Comparison of ENCODE assay signal across 23 cellular contexts in the genomic region with DNA sequence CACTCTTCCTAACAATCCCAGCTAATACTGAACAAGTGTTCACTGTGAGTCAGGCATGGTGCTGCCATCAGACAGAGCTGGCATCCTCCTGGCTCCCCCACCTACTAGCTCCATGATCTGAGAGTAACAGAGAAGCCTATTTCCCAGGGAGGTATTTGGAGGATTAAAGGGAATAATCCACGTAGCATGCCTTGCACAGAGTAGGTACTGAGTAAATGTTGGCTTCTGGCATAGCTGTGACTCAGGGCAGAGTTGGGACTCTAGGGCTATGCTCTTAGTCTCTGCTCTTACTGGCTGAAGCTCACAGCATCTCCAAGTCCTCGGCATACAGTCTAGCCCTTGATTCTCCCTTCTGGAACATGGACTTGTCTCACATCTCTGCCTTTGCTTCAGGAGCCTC.
"Had no signal": no experiment of that assay in that cellular context is flagged by ENCODE, and none has a peak within 500 bp of the region (broad histone marks: within the 10 kb centered on the region; RNA-seq: fewer than 3 reads in every experiment).

No MANE protein-coding gene starts in this region.

- H3K27ac ChIP-seq: dorsolateral prefrontal cortex, pancreas, right atrium auricular region, thoracic aorta, tibial nerve, upper lobe of right lung, uterus had no signal

- ATAC-seq: left lobe of liver; naive thymus-derived CD4-positive, alpha-beta T cell; sciatic nerve; stimulated activated memory B cell treated with anti-CD40 and anti-IgM and Interleukin-4, amounts not matched to agents 10 μg/mL and 1 μg/mL and 100 μg/mL, for 72 hours; stimulated activated naive CD8-positive, alpha-beta T cell treated with anti-CD3 and anti-CD28 coated beads, Interleukin-15, Interleukin-2, amounts not matched to agents 100 U/mL and 50 U/mL, for 24 hours; upper lobe of right lung had no signal

- H3K9me3 Mint-ChIP-seq: stimulated activated memory B cell treated with anti-CD40 and anti-IgM and Interleukin-4, amounts not matched to agents 10 μg/mL and 1 μg/mL and 100 μg/mL, for 72 hours had no signal

- H3K4me3 Mint-ChIP-seq: stimulated activated memory B cell treated with anti-CD40 and anti-IgM and Interleukin-4, amounts not matched to agents 10 μg/mL and 1 μg/mL and 100 μg/mL, for 72 hours had no signal

- FAIRE-seq: colon, frontal cortex, kidney, pancreas had no signal

- H3K27me3 Mint-ChIP-seq: naive thymus-derived CD4-positive, alpha-beta T cell; stimulated activated memory B cell treated with anti-CD40 and anti-IgM and Interleukin-4, amounts not matched to agents 10 μg/mL and 1 μg/mL and 100 μg/mL, for 72 hours had no signal

- H3K9me3 ChIP-seq: pancreas, right atrium auricular region, thoracic aorta, tibial nerve, upper lobe of right lung, uterus had no signal

- H3K27ac Mint-ChIP-seq: stimulated activated memory B cell treated with anti-CD40 and anti-IgM and Interleukin-4, amounts not matched to agents 10 μg/mL and 1 μg/mL and 100 μg/mL, for 72 hours had no signal

- H3K36me3 ChIP-seq: pancreas, right atrium auricular region, thoracic aorta, uterus had no signal

- H3K27me3 ChIP-seq: pancreas, right atrium auricular region, tibial nerve, upper lobe of right lung, uterus had no signal

- DNase-seq: dorsolateral prefrontal cortex; effector CD4-positive, alpha-beta T cell; kidney; midbrain; occipital lobe; stimulated activated CD4-positive, alpha-beta T cell treated with anti-CD3 and anti-CD28 coated beads, Interleukin-12 subunit alpha, Interleukin-12 subunit beta, amount 100 ng/mL, for 4 hours; stimulated activated CD4-positive, alpha-beta T cell treated with anti-CD3 and anti-CD28 coated beads, Interleukin-1b, Interleukin-23, amount 100 ng/mL, for 48 hours; stimulated activated CD4-positive, alpha-beta T cell treated with anti-CD3 and anti-CD28 coated beads, Interleukin-4, amount 100 ng/mL, for 1 hour; upper lobe of right lung had no signal

- H3K4me3 ChIP-seq: dorsolateral prefrontal cortex, lung, pancreas, right atrium auricular region, smooth muscle cell, thoracic aorta, tibial nerve, upper lobe of right lung, uterus had no signal
